Comparison of ENCODE assay signal across 12 cellular contexts in the genomic region with DNA sequence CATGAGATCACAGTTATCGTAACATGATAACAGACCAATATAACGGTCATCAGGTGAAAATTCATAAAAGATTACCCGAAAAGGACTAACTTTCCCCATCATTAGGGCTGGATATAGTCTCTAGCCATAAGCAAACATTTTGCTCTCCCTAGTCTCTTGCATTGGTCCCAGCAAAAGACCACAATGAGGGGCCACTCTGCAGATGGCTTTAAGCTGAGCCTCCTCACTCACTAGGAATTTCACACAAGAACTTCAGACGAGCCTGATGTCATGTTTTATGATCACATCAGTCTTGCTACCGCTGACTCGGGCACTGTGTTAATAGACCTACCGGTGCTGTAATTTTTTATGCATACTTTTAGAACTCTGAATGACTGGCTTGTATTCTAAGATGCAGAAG.
"Had no signal": no experiment of that assay in that cellular context is flagged by ENCODE, and none has a peak within 500 bp of the region (broad histone marks: within the 10 kb centered on the region; RNA-seq: fewer than 3 reads in every experiment).

No MANE protein-coding gene starts in this region.

- ATAC-seq: activated CD4-positive, CD25-positive, alpha-beta regulatory T cell treated with anti-CD3 and anti-CD28 coated beads, Interleukin-2, amount 50 U/mL, for 24 hours; activated T-cell treated with anti-CD3 and anti-CD28 coated beads, Interleukin-2, amount 50 U/mL, for 72 hours; esophagus mucosa; psoas muscle; sciatic nerve; stimulated activated naive CD8-positive, alpha-beta T cell treated with anti-CD3 and anti-CD28 coated beads, Interleukin-15, amount 100 ng/mL, for 72 hours had no signal

- H3K27ac Mint-ChIP-seq: nephron; stimulated activated naive CD8-positive, alpha-beta T cell treated with anti-CD3 and anti-CD28 coated beads, Interleukin-15, amount 100 ng/mL, for 72 hours had no signal

- H3K27me3 ChIP-seq: adrenal gland, brain microvascular endothelial cell, testis had no signal

- H3K4me3 Mint-ChIP-seq: activated T-cell treated with anti-CD3 and anti-CD28 coated beads, Interleukin-2, amount 50 U/mL, for 72 hours; nephron; stimulated activated naive CD8-positive, alpha-beta T cell treated with anti-CD3 and anti-CD28 coated beads, Interleukin-15, amount 100 ng/mL, for 72 hours had no signal

- H3K4me1 Mint-ChIP-seq: nephron had no signal

- H3K4me1 ChIP-seq: adrenal gland, psoas muscle, testis had no signal

- DNase-seq: activated T-cell treated with anti-CD3 and anti-CD28 coated beads, Interleukin-2, amount 50 U/mL, for 72 hours; adrenal gland; brain microvascular endothelial cell; psoas muscle; stimulated activated CD4-positive, alpha-beta T cell treated with anti-CD3 and anti-CD28 coated beads, Interleukin-4, amount 100 ng/mL, for 24 hours; stimulated activated naive CD8-positive, alpha-beta T cell treated with anti-CD3 and anti-CD28 coated beads, Interleukin-15, amount 100 ng/mL, for 72 hours; testis had no signal

- H3K27ac ChIP-seq: adrenal gland, brain microvascular endothelial cell, psoas muscle, testis had no signal

- H3K9me3 ChIP-seq: testis had no signal

- H3K4me3 ChIP-seq: adrenal gland, lung, psoas muscle, testis had no signal

- H3K27me3 Mint-ChIP-seq: stimulated activated naive CD8-positive, alpha-beta T cell treated with anti-CD3 and anti-CD28 coated beads, Interleukin-15, amount 100 ng/mL, for 72 hours had no signal
